In genomic region chr3:119294889-119295769, GRCh38 we compare ENCODE assay signal across 7 cellular contexts. TPM values are rescaled to one million over a fixed set of nuclear protein-coding genes. Genes with fewer than 3 reads are reported as not detected.
DNase-seq lines count a peak whose midpoint lies in the region; ATAC-seq, FAIRE-seq and TF ChIP-seq lines count a peak whose summit lies in the region.

No MANE protein-coding gene starts in this region.

- H3K27me3 Mint-ChIP-seq in activated T-cell treated with anti-CD3 and anti-CD28 coated beads, Interleukin-2, amount 50 U/mL, for 4 hours (ENCODE audit: low read depth), result no peaks in the 10 kb centered on the region

- WGBS in tibial nerve, 2 donors, result 1% methylated on average over 24 of the region's 24 CpGs

- no peaks in the 10 kb centered on the region for H3K9me3 ChIP-seq in tibial nerve

- no peak for TF ChIP-seq CTCF in fibroblast of villous mesenchyme (IDR thresholded peaks at IDR 0.05; ENCODE audit: insufficient read depth, low read depth, low read length)
- no peak for TF ChIP-seq CTCF in omental fat pad (IDR thresholded peaks at IDR 0.05)
- no peak for TF ChIP-seq CTCF in tibial nerve (IDR thresholded peaks at IDR 0.05)

- TF ChIP-seq EP300 in tibial nerve (IDR thresholded peaks at IDR 0.05), result peak in 1 of 2 donors; percentile 50

- peak overlapping the region; percentile 91 for H3K4me3 Mint-ChIP-seq in activated T-cell treated with anti-CD3 and anti-CD28 coated beads, Interleukin-2, amount 50 U/mL, for 4 hours

- no peak for TF ChIP-seq POLR2A in tibial nerve (IDR thresholded peaks at IDR 0.05)

- ATAC-seq in HG02571 (IDR thresholded peaks at IDR 0.05; ENCODE audit: unreplicated experiment) (peak; percentile 29), omental fat pad (ENCODE audit: low FRiP score) (peak; percentile 29)
- peak; percentile 29 to 41 for ATAC-seq in activated T-cell treated with anti-CD3 and anti-CD28 coated beads, Interleukin-2, amount 50 U/mL, for 4 hours

- H3K4me1 ChIP-seq in tibial nerve, result peaks cover 0 to 56% (median 29%) of the 10 kb centered on the region in 4 donors

- peaks cover 50% of the 10 kb centered on the region for H3K4me1 Mint-ChIP-seq in activated T-cell treated with anti-CD3 and anti-CD28 coated beads, Interleukin-2, amount 50 U/mL, for 4 hours (ENCODE audit: low read depth)

- H3K4me3 ChIP-seq in fibroblast of villous mesenchyme (ENCODE audit: low read depth, low read length) (peak overlapping the region; percentile 80), tibial nerve (peak overlapping the region; percentile 56 to 85 (median 81))

- peaks cover 8% of the 10 kb centered on the region for H3K36me3 Mint-ChIP-seq in activated T-cell treated with anti-CD3 and anti-CD28 coated beads, Interleukin-2, amount 50 U/mL, for 4 hours (ENCODE audit: insufficient read depth)

- FAIRE-seq in GM18507 (lab: Jason Lieb, UNC), result peak; percentile 75

- H3K27me3 ChIP-seq in tibial nerve, result no peaks in the 10 kb centered on the region

- H3K27ac ChIP-seq in tibial nerve, result peak overlapping the region; percentile 65 to 98 (median 97)

- peak; percentile 14 for DNase-seq in GM18507 (ENCODE audit: extremely low spot score, insufficient read length, low read depth)
- peak; percentile 71 to 86 for DNase-seq in NCI-H446 (lab: John Stamatoyannopoulos, UW)
- peak; percentile 63 for DNase-seq in activated T-cell treated with anti-CD3 and anti-CD28 coated beads, Interleukin-2, amount 50 U/mL, for 4 hours
- DNase-seq in fibroblast of villous mesenchyme (ENCODE audit: low read depth), result peak; percentile 51
- DNase-seq in omental fat pad (ENCODE audit: low spot score), result no peak
- peak; percentile 26 to 39 for DNase-seq in tibial nerve (ENCODE audit: low spot score in 2 of 2)

- peaks cover 0 to 16% (median 0%) of the 10 kb centered on the region in 3 donors for H3K36me3 ChIP-seq in tibial nerve

- H3K9me3 Mint-ChIP-seq in activated T-cell treated with anti-CD3 and anti-CD28 coated beads, Interleukin-2, amount 50 U/mL, for 4 hours, result no peaks in the 10 kb centered on the region

RNA-seq across cellular contexts. Expression of gene ARHGAP31, which starts 0.9 kb away (rescaled TPM):
- total RNA-seq in activated T-cell treated with anti-CD3 and anti-CD28 coated beads, Interleukin-2, amount 50 U/mL, for 4 hours, result 10 to 100 TPM; 16.0 to 22.0 (median 17.2) TPM
- 15.1 and 15.5 TPM in 2 replicates for total RNA-seq in fibroblast of villous mesenchyme
- total RNA-seq in omental fat pad, result 10 to 100 TPM; 14.4 to 61.2 (median 36.6) TPM
- total RNA-seq in tibial nerve, result 10 to 100 TPM; 40.5 to 46.5 (median 44.4) TPM

RNA-seq across cellular contexts. Expression of gene B4GALT4, which starts 54.5 kb away (rescaled TPM):
- total RNA-seq in activated T-cell treated with anti-CD3 and anti-CD28 coated beads, Interleukin-2, amount 50 U/mL, for 4 hours, result 10 to 100 TPM; 13.9 to 20.3 (median 14.2) TPM
- total RNA-seq in fibroblast of villous mesenchyme, result 28.3 and 47.5 TPM in 2 replicates
- 10 to 100 TPM; 18.8 to 33.4 (median 25.9) TPM for total RNA-seq in omental fat pad
- 10 to 100 TPM; 16.2 to 27.3 (median 21.2) TPM for total RNA-seq in tibial nerve
